In genomic region chr9:72428329-72428728, GRCh38 we compare ENCODE assay signal across 15 cellular contexts.
DNase-seq lines count a peak whose midpoint lies in the region; TF ChIP-seq lines count a peak whose summit lies in the region.
"Had no signal": no experiment of that assay in that cellular context is flagged by ENCODE, and none has a peak within 500 bp of the region (broad histone marks: within the 10 kb centered on the region; RNA-seq: fewer than 3 reads in every experiment).

No MANE protein-coding gene starts in this region.

- H3K4me2 ChIP-seq in skeletal muscle satellite cell (ENCODE audit: low read length), result peak overlapping the region; percentile 7

- TF ChIP-seq CTCF in fibroblast of the aortic adventitia (IDR thresholded peaks at IDR 0.05; ENCODE audit: insufficient read depth, low read length), result no peak

- H3K9me3 ChIP-seq in skeletal muscle satellite cell (replicated peaks; ENCODE audit: low read length), result no peaks in the 10 kb centered on the region
- H3K9me3 ChIP-seq: pancreas, transverse colon had no signal

- no peak overlapping the region for H3K4me3 ChIP-seq in fibroblast of the aortic adventitia (ENCODE audit: low read depth, low read length)
- H3K4me3 ChIP-seq in skeletal muscle satellite cell (ENCODE audit: low read length), result no peak overlapping the region
- H3K4me3 ChIP-seq: dorsolateral prefrontal cortex, pancreas, transverse colon had no signal

- H3K27me3 ChIP-seq in skeletal muscle satellite cell (ENCODE audit: control insufficient read depth, insufficient read depth, low read length), result no peaks in the 10 kb centered on the region
- H3K27me3 ChIP-seq: dorsolateral prefrontal cortex, pancreas, transverse colon had no signal

- H3K36me3 ChIP-seq in skeletal muscle satellite cell (ENCODE audit: insufficient read depth, low read length), result no peaks in the 10 kb centered on the region
- H3K36me3 ChIP-seq: pancreas, transverse colon had no signal

- peak overlapping the region; percentile 10 for H3K9ac ChIP-seq in skeletal muscle satellite cell (ENCODE audit: low read depth, low read length)

- DNase-seq in GM03348 (ENCODE audit: low spot score), result peak; percentile 69
- DNase-seq in amniotic stem cell (lab: John Stamatoyannopoulos, UW), result peak; percentile 75
- peak; percentile 98 for DNase-seq in fibroblast of the aortic adventitia (ENCODE audit: low read depth)
- DNase-seq in HT-29 (ENCODE audit: low spot score), result no peak
- no peak for DNase-seq in activated CD4-positive, alpha-beta T cell treated with anti-CD3 and anti-CD28 coated beads, Interleukin-2, amount 50 U/mL, for 48 hours
- no peak for DNase-seq in T1000 (lab: John Stamatoyannopoulos, UW)
- DNase-seq: activated effector memory CD4-positive, alpha-beta T cell treated with Interleukin-2 at 50 U/mL for 16 hours; anterior cingulate cortex; dorsolateral prefrontal cortex; GOT3; NCI-H146; pancreas; T-cell; transverse colon had no signal

- peaks cover 19% of the 10 kb centered on the region for H3K4me1 ChIP-seq in skeletal muscle satellite cell (ENCODE audit: control insufficient read depth, insufficient read depth, low read length)
- H3K4me1 ChIP-seq: pancreas, transverse colon had no signal

Comparison
In these comparisons a context has a peak if more than half of its experiments do, and no peak if none do; other contexts are left out.
1. DNase-seq: peak in GM03348 (single experiment), amniotic stem cell (single experiment) and fibroblast of the aortic adventitia (single experiment); none in HT-29 (single experiment), activated CD4-positive, alpha-beta T cell treated with anti-CD3 and anti-CD28 coated beads, Interleukin-2, amount 50 U/mL, for 48 hours (0 of 2) and T1000 (single experiment).